8 cellular contexts compared by ENCODE assay signal in genomic region chr1:145956776-145957442, GRCh38. TPM values are rescaled to one million over a fixed set of nuclear protein-coding genes. Genes with fewer than 3 reads are reported as not detected.
DNase-seq lines count a peak whose midpoint lies in the region; ATAC-seq, FAIRE-seq and TF ChIP-seq lines count a peak whose summit lies in the region.

No MANE protein-coding gene starts in this region.

- in situ Hi-C loops in transverse colon (cut with MboI; ENCODE audit: low pct_ligation_motif_present in 1 of 4, low pct_unique_long_range_greater_than_20kb in 1 of 4, low sequenced_read_pairs in 3 of 4) = no loop called here

- H3K4me3 ChIP-seq in BJ (ENCODE audit: low read depth, low read length) (peak overlapping the region; percentile 51), transverse colon (peak overlapping the region; percentile 45 to 80 (median 63))

- no peak for TF ChIP-seq EP300 in transverse colon (IDR thresholded peaks at IDR 0.05; ENCODE audit: low read depth)

- H3K27ac ChIP-seq in transverse colon = peak overlapping the region; percentile 86 to 96 (median 92)

- TF ChIP-seq CTCF in BJ (IDR thresholded peaks at IDR 0.05; ENCODE audit: insufficient read depth, low read depth, low read length) = no peak
- peak in 1 of 5 experiments; percentile 14 for TF ChIP-seq CTCF in transverse colon (IDR thresholded peaks at IDR 0.05)

- H3K4me1 ChIP-seq in transverse colon = peaks cover 18 to 69% (median 47%) of the 10 kb centered on the region in 4 donors

- WGBS in transverse colon (ENCODE audit: low coverage in 1 of 2), 2 donors = 23 to 24% methylated on average over 3 of the region's 3 CpGs

- CTCF ChIA-PET in BJ (lab: Yijun Ruan, JAX) = interaction anchor here (1.3 to 3.0 kb wide), 2 partner anchors 65 to 111 kb away, joined by 7 read pairs; partner anchors contain the start of gene NUDT17

- DNase-seq in BJ (ENCODE audit: low read depth) = no peak
- peak; percentile 46 for DNase-seq in M059J (ENCODE audit: low read depth)
- DNase-seq in central memory CD4-positive, alpha-beta T cell = peak; percentile 19
- DNase-seq in lung microvascular endothelial cell (ENCODE audit: low read depth in 2 of 2) = peak; percentile 21 to 70
- no peak for DNase-seq in transverse colon
- DNase-seq in COLO668 (lab: John Stamatoyannopoulos, UW; ENCODE audit: unreplicated experiment) = no peak
- DNase-seq in GM12892 (ENCODE audit: insufficient read length) = no peak

- no peaks in the 10 kb centered on the region for H3K36me3 ChIP-seq in BJ (ENCODE audit: control insufficient read depth, insufficient read depth, low read length)
- H3K36me3 ChIP-seq in transverse colon = no peaks in the 10 kb centered on the region

- no peaks in the 10 kb centered on the region for H3K9me3 ChIP-seq in transverse colon

- no peak for FAIRE-seq in GM12892 (lab: Jason Lieb, UNC)

- ATAC-seq in HG02981 (IDR thresholded peaks at IDR 0.05; ENCODE audit: unreplicated experiment) = no peak

- no peaks in the 10 kb centered on the region for H3K27me3 ChIP-seq in BJ (ENCODE audit: control insufficient read depth, insufficient read depth, low read length)
- peaks cover 31% of the 10 kb centered on the region for H3K27me3 ChIP-seq in transverse colon

- POLR2A ChIA-PET in BJ (lab: Charles Lee) = interaction anchor here (1.4 kb wide), 1 partner anchor 30 kb away, joined by 5 read pairs; the partner anchor contains the start of gene RBM8A

- intact Hi-C loops in transverse colon (cut with DNase I; ENCODE audit: low total_unique reads) = no loop called here

- TF ChIP-seq POLR2A in transverse colon (IDR thresholded peaks at IDR 0.05) (no peak), GM12892 (IDR thresholded peaks at IDR 0.05; ENCODE audit: low read depth, low read length) (no peak)

RNA-seq across cellular contexts. Expression of gene LIX1L, which starts 0.9 kb away (rescaled TPM):
- polyA plus RNA-seq in BJ (2011; rRNA removed) = 35.1 and 42.1 TPM in 2 replicates
- 22.7 and 23.4 TPM in 2 replicates for polyA minus RNA-seq in BJ (2011; rRNA and poly(A)+ RNA removed)
- total RNA-seq in M059J (2014; rRNA removed; shearing (Covaris generic)) = 24.7 and 39.2 TPM in 2 replicates
- total RNA-seq in lung microvascular endothelial cell (18.1 and 21.8 TPM in 2 replicates), transverse colon (10 to 100 TPM in 2 of 4 donors, 1 to 10 TPM in 2; 7.2 to 12.5 (median 9.8) TPM)
- 15.7 TPM for polyA plus RNA-seq in GM12892 (2012; ENCODE audit: missing spikeins)

RNA-seq across cellular contexts. Expression of gene ANKRD34A, which starts 7.5 kb away (rescaled TPM):
- 1.3 and 1.4 TPM in 2 replicates for polyA plus RNA-seq in BJ (2011; rRNA removed)
- polyA minus RNA-seq in BJ (2011; rRNA and poly(A)+ RNA removed) = 1.5 TPM in 2 replicates
- 0.59 and 1.7 TPM in 2 replicates for total RNA-seq in M059J (2014; rRNA removed; shearing (Covaris generic))
- total RNA-seq in lung microvascular endothelial cell (under 0.01 TPM in 1 of 2 replicates, not detected in the other), transverse colon (1 to 10 TPM in 1 of 4 donors, under 1 TPM in 2, not detected in 1; 0.41 to 4.1 (median 0.64) TPM)
- 0.49 TPM for polyA plus RNA-seq in GM12892 (2012; ENCODE audit: missing spikeins)

RNA-seq across cellular contexts. Expression of gene POLR3GL, which starts 7.6 kb away (rescaled TPM):
- 13.2 and 19.2 TPM in 2 replicates for polyA plus RNA-seq in BJ (2011; rRNA removed)
- polyA minus RNA-seq in BJ (2011; rRNA and poly(A)+ RNA removed) = 6.6 and 8.6 TPM in 2 replicates
- 23.1 and 28.9 TPM in 2 replicates for total RNA-seq in M059J (2014; rRNA removed; shearing (Covaris generic))
- total RNA-seq in lung microvascular endothelial cell (12.9 and 14.9 TPM in 2 replicates), transverse colon (10 to 100 TPM in 3 of 4 donors, 1 to 10 TPM in 1; 1.2 to 23.7 (median 14.4) TPM)
- 27.0 TPM for polyA plus RNA-seq in GM12892 (2012; ENCODE audit: missing spikeins)

RNA-seq across cellular contexts. Expression of gene RBM8A, which starts 29.6 kb away (rescaled TPM):
- polyA plus RNA-seq in BJ (2011; rRNA removed) = 71.2 and 135 TPM in 2 replicates
- polyA minus RNA-seq in BJ (2011; rRNA and poly(A)+ RNA removed) = 23.6 and 31.7 TPM in 2 replicates
- total RNA-seq in M059J (2014; rRNA removed; shearing (Covaris generic)) = 305 and 317 TPM in 2 replicates
- total RNA-seq in lung microvascular endothelial cell (71.7 and 77.8 TPM in 2 replicates), transverse colon (100 to 1,000 TPM in 2 of 4 donors, 10 to 100 TPM in 2; 23.6 to 122 (median 99.1) TPM)
- polyA plus RNA-seq in GM12892 (2012; ENCODE audit: missing spikeins) = 159 TPM

RNA-seq across cellular contexts. Expression of gene PEX11B, which starts 38.4 kb away (rescaled TPM):
- polyA plus RNA-seq in BJ (2011; rRNA removed) = 34.9 and 46.4 TPM in 2 replicates
- polyA minus RNA-seq in BJ (2011; rRNA and poly(A)+ RNA removed) = 13.2 and 25.7 TPM in 2 replicates
- total RNA-seq in M059J (2014; rRNA removed; shearing (Covaris generic)) = 31.0 and 42.5 TPM in 2 replicates
- total RNA-seq in lung microvascular endothelial cell = 24.8 and 31.9 TPM in 2 replicates
- total RNA-seq in transverse colon = 10 to 100 TPM in 3 of 4 donors, 1 to 10 TPM in 1; 8.8 to 38.9 (median 27.0) TPM
- 35.2 TPM for polyA plus RNA-seq in GM12892 (2012; ENCODE audit: missing spikeins)

Comparison
In these comparisons a context has a peak if more than half of its experiments do, and no peak if none do; other contexts are left out.
1. DNase-seq: peak in M059J (single experiment), central memory CD4-positive, alpha-beta T cell (single experiment) and lung microvascular endothelial cell (2 of 2); none in BJ (single experiment), transverse colon (single experiment), COLO668 (single experiment) and GM12892 (single experiment).